ENCODE assay signal across 15 cellular contexts in genomic region chr5:134784946-134785620, GRCh38. TPM values are rescaled to one million over a fixed set of nuclear protein-coding genes. Genes with fewer than 3 reads are reported as not detected.
DNase-seq lines count a peak whose midpoint lies in the region; ATAC-seq and TF ChIP-seq lines count a peak whose summit lies in the region.
"Had no signal": no experiment of that assay in that cellular context is flagged by ENCODE, and none has a peak within 500 bp of the region (broad histone marks: within the 10 kb centered on the region; RNA-seq: fewer than 3 reads in every experiment).

No MANE protein-coding gene starts in this region.

- no peaks in the 10 kb centered on the region for H3K9me3 Mint-ChIP-seq in activated CD8-positive, alpha-beta memory T cell treated with anti-CD3 and anti-CD28 coated beads, Interleukin-2, amount 10 ng/mL, durations not matched to agents 7 days and 5 days (ENCODE audit: low read depth)
- H3K9me3 Mint-ChIP-seq: activated naive CD4-positive, alpha-beta T cell treated with anti-CD3 and anti-CD28 coated beads, Interleukin-2, amount 50 U/mL, for 24 hours had no signal

- ATAC-seq in activated CD8-positive, alpha-beta memory T cell treated with anti-CD3 and anti-CD28 coated beads, Interleukin-2, amount 10 ng/mL, durations not matched to agents 7 days and 5 days = no peak
- no peak for ATAC-seq in GM18858 (IDR thresholded peaks at IDR 0.05; ENCODE audit: unreplicated experiment)

- H3K4me1 Mint-ChIP-seq in activated CD8-positive, alpha-beta memory T cell treated with anti-CD3 and anti-CD28 coated beads, Interleukin-2, amount 10 ng/mL, durations not matched to agents 7 days and 5 days = no peaks in the 10 kb centered on the region
- H3K4me1 Mint-ChIP-seq: activated naive CD4-positive, alpha-beta T cell treated with anti-CD3 and anti-CD28 coated beads, Interleukin-2, amount 50 U/mL, for 24 hours had no signal

- H3K36me3 ChIP-seq in vagina = peaks cover 0 to 73% of the 10 kb centered on the region in 2 donors
- H3K36me3 ChIP-seq: colonic mucosa had no signal

- peak overlapping the region; percentile 25 for H3K27ac Mint-ChIP-seq in activated CD8-positive, alpha-beta memory T cell treated with anti-CD3 and anti-CD28 coated beads, Interleukin-2, amount 10 ng/mL, durations not matched to agents 7 days and 5 days
- H3K27ac Mint-ChIP-seq: activated naive CD4-positive, alpha-beta T cell treated with anti-CD3 and anti-CD28 coated beads, Interleukin-2, amount 50 U/mL, for 24 hours had no signal

- H3K4me3 Mint-ChIP-seq in activated CD8-positive, alpha-beta memory T cell treated with anti-CD3 and anti-CD28 coated beads, Interleukin-2, amount 10 ng/mL, durations not matched to agents 7 days and 5 days = no peak overlapping the region
- H3K4me3 Mint-ChIP-seq: activated naive CD4-positive, alpha-beta T cell treated with anti-CD3 and anti-CD28 coated beads, Interleukin-2, amount 50 U/mL, for 24 hours had no signal

- H3K4me1 ChIP-seq in vagina = no peaks in the 10 kb centered on the region
- H3K4me1 ChIP-seq: A549, colonic mucosa had no signal

- no peaks in the 10 kb centered on the region for H3K27me3 ChIP-seq in vagina
- H3K27me3 ChIP-seq: colonic mucosa had no signal

- TF ChIP-seq POLR2A in vagina (IDR thresholded peaks at IDR 0.05) = no peak

- H3K27ac ChIP-seq in epithelial cell of prostate = peak overlapping the region; percentile 9
- H3K27ac ChIP-seq in vagina = no peak overlapping the region
- H3K27ac ChIP-seq: A549, colonic mucosa had no signal

- no peak for TF ChIP-seq CTCF in vagina (IDR thresholded peaks at IDR 0.05)

- H3K36me3 Mint-ChIP-seq in activated CD8-positive, alpha-beta memory T cell treated with anti-CD3 and anti-CD28 coated beads, Interleukin-2, amount 10 ng/mL, durations not matched to agents 7 days and 5 days = peaks cover 39% of the 10 kb centered on the region

- intact Hi-C loops in vagina (cut with DNase I) = no loop called here

- H3K4me3 ChIP-seq in vagina = no peak overlapping the region
- H3K4me3 ChIP-seq: A549, colonic mucosa had no signal

- no peaks in the 10 kb centered on the region for H3K9me3 ChIP-seq in vagina
- H3K9me3 ChIP-seq: A549, colonic mucosa had no signal

- no peak for DNase-seq in activated CD8-positive, alpha-beta memory T cell treated with anti-CD3 and anti-CD28 coated beads, Interleukin-2, amount 10 ng/mL, durations not matched to agents 7 days and 5 days
- no peak for DNase-seq in activated CD8-positive, alpha-beta memory T cell treated with anti-CD3 and anti-CD28 coated beads, Interleukin-2, amount 50 U/mL, for 48 hours
- DNase-seq in RPMI7951 (ENCODE audit: low read depth) = peak; percentile 9
- no peak for DNase-seq in epithelial cell of prostate (ENCODE audit: low read depth, low spot score)
- DNase-seq in renal cortical epithelial cell (ENCODE audit: low read depth) = peak; percentile 44
- no peak for DNase-seq in vagina (ENCODE audit: extremely low spot score in 2 of 2)
- no peak for DNase-seq in HT-29 (ENCODE audit: low spot score)
- DNase-seq: colonic mucosa; KG1; NCI-H1930; posterior cingulate gyrus; stimulated activated CD4-positive, alpha-beta T cell treated with anti-CD3 and anti-CD28 coated beads, Interleukin-15, amount 100 ng/mL, for 24 hours had no signal

- CTCF ChIA-PET in activated CD8-positive, alpha-beta memory T cell treated with anti-CD3 and anti-CD28 coated beads, Interleukin-2, amount 10 ng/mL, durations not matched to agents 7 days and 5 days (lab: Charles Lee) = interaction anchor here (0.9 to 1.2 kb wide), 3 partner anchors 27 to 121 kb away, joined by 3 to 10 read pairs (median 5); partner anchors contain the start of gene PCBD2

- no peaks in the 10 kb centered on the region for H3K27me3 Mint-ChIP-seq in activated CD8-positive, alpha-beta memory T cell treated with anti-CD3 and anti-CD28 coated beads, Interleukin-2, amount 10 ng/mL, durations not matched to agents 7 days and 5 days
- H3K27me3 Mint-ChIP-seq: activated naive CD4-positive, alpha-beta T cell treated with anti-CD3 and anti-CD28 coated beads, Interleukin-2, amount 50 U/mL, for 24 hours had no signal

RNA-seq across cellular contexts. Expression of gene DDX46, which starts 26.5 kb away (rescaled TPM):
- 10 to 100 TPM; 75.9 to 77.0 TPM for total RNA-seq in activated CD8-positive, alpha-beta memory T cell treated with anti-CD3 and anti-CD28 coated beads, Interleukin-2, amount 10 ng/mL, durations not matched to agents 7 days and 5 days
- 17.8 and 28.0 TPM in 2 replicates for total RNA-seq in RPMI7951 (2014; rRNA removed; shearing (Covaris generic))
- total RNA-seq in renal cortical epithelial cell (12.7 and 39.0 TPM in 2 replicates), vagina (31.7 TPM)
- 28.0 and 42.6 TPM in 2 replicates for total RNA-seq in HT-29 (2014; rRNA removed; shearing (Covaris generic))

RNA-seq across cellular contexts. Expression of gene CAMLG, which starts 46.7 kb away (rescaled TPM):
- 10 to 100 TPM; 20.4 to 28.4 TPM for total RNA-seq in activated CD8-positive, alpha-beta memory T cell treated with anti-CD3 and anti-CD28 coated beads, Interleukin-2, amount 10 ng/mL, durations not matched to agents 7 days and 5 days
- total RNA-seq in RPMI7951 (2014; rRNA removed; shearing (Covaris generic)) = 21.5 and 21.7 TPM in 2 replicates
- total RNA-seq in renal cortical epithelial cell = 27.8 and 34.9 TPM in 2 replicates
- 49.1 TPM for total RNA-seq in vagina
- total RNA-seq in HT-29 (2014; rRNA removed; shearing (Covaris generic)) = 19.7 and 23.9 TPM in 2 replicates

Comparison
In these comparisons a context has a peak if more than half of its experiments do, and no peak if none do; other contexts are left out.
1. DNase-seq: peak in RPMI7951 (single experiment) and renal cortical epithelial cell (single experiment); none in activated CD8-positive, alpha-beta memory T cell treated with anti-CD3 and anti-CD28 coated beads, Interleukin-2, amount 10 ng/mL, durations not matched to agents 7 days and 5 days (single experiment), activated CD8-positive, alpha-beta memory T cell treated with anti-CD3 and anti-CD28 coated beads, Interleukin-2, amount 50 U/mL, for 48 hours (single experiment), epithelial cell of prostate (single experiment), vagina (0 of 2) and HT-29 (single experiment).